In genomic region chr5:176725521-176725920, GRCh38 we compare ENCODE assay signal across 17 cellular contexts.
DNase-seq lines count a peak whose midpoint lies in the region; ATAC-seq and TF ChIP-seq lines count a peak whose summit lies in the region.
"Had no signal": no experiment of that assay in that cellular context is flagged by ENCODE, and none has a peak within 500 bp of the region (broad histone marks: within the 10 kb centered on the region; RNA-seq: fewer than 3 reads in every experiment).

No MANE protein-coding gene starts in this region.

- no peaks in the 10 kb centered on the region for H3K23me2 ChIP-seq in H9 (ENCODE audit: insufficient read length, low read depth, low read length, poor library complexity, severe bottlenecking)

- H3K36me3 ChIP-seq in neural progenitor cell (no peaks in the 10 kb centered on the region), ovary (no peaks in the 10 kb centered on the region)
- H3K36me3 ChIP-seq: lower lobe of right lung had no signal

- DNase-seq in H9 = no peak
- DNase-seq in NCI-H146 treated with DMSO at 0.1 percent for 48 hours (lab: John Stamatoyannopoulos, UW; ENCODE audit: unreplicated experiment) = peak; percentile 15
- DNase-seq in WTC11 (ENCODE audit: low spot score) = no peak
- DNase-seq in neural progenitor cell (ENCODE audit: low spot score) = peak; percentile 62
- DNase-seq in effector CD4-positive, alpha-beta T cell = no peak
- DNase-seq in ovary = no peak
- DNase-seq: activated CD4-positive, alpha-beta T cell treated with anti-CD3 and anti-CD28 coated beads for 36 hours; activated CD8-positive, alpha-beta memory T cell treated with anti-CD3 and anti-CD28 coated beads, Interleukin-2, amount 50 U/mL, for 4 hours; activated gamma-delta T cell treated with Interleukin-2 at 50 U/mL for 16 hours; central memory CD4-positive, alpha-beta T cell; effector CD8-positive, alpha-beta T cell; glutamatergic neuron; lower lobe of right lung; NCI-H1694 treated with DMSO at 0.1 percent for 48 hours had no signal

- TF ChIP-seq EP300 in ovary (IDR thresholded peaks at IDR 0.05) = no peak

- no peak overlapping the region for H4K8ac ChIP-seq in H9 (replicated peaks; ENCODE audit: insufficient read length, low read depth, low read length)

- no peak overlapping the region for H3K4me2 ChIP-seq in H9 (ENCODE audit: insufficient read depth, insufficient read length, low read length)
- peak overlapping the region; percentile 71 for H3K4me2 ChIP-seq in neural progenitor cell
- H3K4me2 ChIP-seq: smooth muscle cell had no signal

- H3K4me1 ChIP-seq in H9 (ENCODE audit: insufficient read depth, low read length) (peaks cover 3% of the 10 kb centered on the region; the same call in 1 of the 2 replicates), neural progenitor cell (peaks cover 46% of the 10 kb centered on the region), ovary (ENCODE audit: insufficient read depth) (no peaks in the 10 kb centered on the region)
- H3K4me1 ChIP-seq: lower lobe of right lung had no signal

- no CpG with 5 or more reads among the region's 8 CpGs for WGBS in H9 (ENCODE audit: extremely low coverage, insufficient read length, low lambda C conversion rate)
- 15 to 44% (median 18%) methylated on average over 8 of the region's 8 CpGs for WGBS in ovary, 3 donors

- no peak overlapping the region for H2BK20ac ChIP-seq in H9 (ENCODE audit: low read depth, low read length, poor library complexity, severe bottlenecking)

- H2BK5ac ChIP-seq in H9 (ENCODE audit: insufficient read length, low read length) = no peak overlapping the region

- H3K4me3 ChIP-seq in neural progenitor cell (no peak overlapping the region), ovary (no peak overlapping the region)
- H3K4me3 ChIP-seq: lower lobe of right lung, smooth muscle cell had no signal

- no peak overlapping the region for H2BK120ac ChIP-seq in H9 (ENCODE audit: low read depth, low read length, poor library complexity, severe bottlenecking)

- TF ChIP-seq CTCF in H9 (conservative IDR thresholded peaks at IDR 0.05) (no peak), WTC11 (IDR thresholded peaks at IDR 0.05) (no peak), neural progenitor cell (IDR thresholded peaks at IDR 0.05) (no peak), ovary (IDR thresholded peaks at IDR 0.05) (no peak)

- no peaks in the 10 kb centered on the region for H3K79me1 ChIP-seq in H9 (ENCODE audit: insufficient read depth, low read depth, low read length, poor library complexity, severe bottlenecking)

- H3K36me3 Mint-ChIP-seq in H9 (ENCODE audit: insufficient read depth in 1 of 3, low read depth in 3 of 3) (no peaks in the 10 kb centered on the region), WTC11 (no peaks in the 10 kb centered on the region), neural progenitor cell (no peaks in the 10 kb centered on the region)
- no peaks in the 10 kb centered on the region for H3K36me3 Mint-ChIP-seq in stimulated activated memory B cell treated with anti-CD40 and anti-IgM and Interleukin-4, amounts not matched to agents 10 μg/mL and 1 μg/mL and 100 μg/mL, for 72 hours

- H3K27ac ChIP-seq in H9 (ENCODE audit: insufficient read length, low read depth, low read length) (no peak overlapping the region), neural progenitor cell (no peak overlapping the region), ovary (no peak overlapping the region)
- H3K27ac ChIP-seq: lower lobe of right lung had no signal

- H4K5ac ChIP-seq in H9 (ENCODE audit: insufficient read length, low read depth, low read length) = no peak overlapping the region

- H3K4ac ChIP-seq in H9 (ENCODE audit: low read depth, low read length) = no peak overlapping the region

- H3K4me1 Mint-ChIP-seq in H9 (peaks cover 29 to 49% of the 10 kb centered on the region in 2 experiments), WTC11 (peaks cover 30% of the 10 kb centered on the region), neural progenitor cell (peaks cover 37% of the 10 kb centered on the region)
- H3K4me1 Mint-ChIP-seq in stimulated activated memory B cell treated with anti-CD40 and anti-IgM and Interleukin-4, amounts not matched to agents 10 μg/mL and 1 μg/mL and 100 μg/mL, for 72 hours = peaks cover 6% of the 10 kb centered on the region
- H3K4me1 Mint-ChIP-seq: activated CD4-positive, alpha-beta T cell treated with anti-CD3 and anti-CD28 coated beads for 36 hours had no signal

- no peak overlapping the region for H2BK15ac ChIP-seq in H9 (ENCODE audit: low read depth, low read length)

- no peak overlapping the region for H4K91ac ChIP-seq in H9 (ENCODE audit: insufficient read length, low read depth, low read length)

- H2AFZ ChIP-seq in H9 (ENCODE audit: low read length) (no peak overlapping the region), neural progenitor cell (replicated peaks) (peak overlapping the region; percentile 78)

- CTCF ChIA-PET in WTC11 (lab: Charles Lee) = interaction anchor here (0.8 to 3.5 kb wide), 4 partner anchors 24 to 64 kb away, joined by 3 to 31 read pairs (median 10); no protein-coding TSS in a partner anchor

- H3K9me3 Mint-ChIP-seq in H9 (no peaks in the 10 kb centered on the region), WTC11 (no peaks in the 10 kb centered on the region), neural progenitor cell (no peaks in the 10 kb centered on the region)
- H3K9me3 Mint-ChIP-seq in stimulated activated memory B cell treated with anti-CD40 and anti-IgM and Interleukin-4, amounts not matched to agents 10 μg/mL and 1 μg/mL and 100 μg/mL, for 72 hours = no peaks in the 10 kb centered on the region

- H3K4me3 Mint-ChIP-seq in H9 (peak overlapping the region in 1 of 2 experiments; percentile 30; a peak in 1 of 5 replicates), WTC11 (no peak overlapping the region), neural progenitor cell (no peak overlapping the region)
- no peak overlapping the region for H3K4me3 Mint-ChIP-seq in stimulated activated memory B cell treated with anti-CD40 and anti-IgM and Interleukin-4, amounts not matched to agents 10 μg/mL and 1 μg/mL and 100 μg/mL, for 72 hours
- H3K4me3 Mint-ChIP-seq: activated CD4-positive, alpha-beta T cell treated with anti-CD3 and anti-CD28 coated beads for 36 hours had no signal

- H4K20me1 ChIP-seq in H9 (ENCODE audit: control insufficient read depth, insufficient read depth, insufficient read length) (no peaks in the 10 kb centered on the region), neural progenitor cell (ENCODE audit: low read depth) (no peaks in the 10 kb centered on the region)

- POLR2A ChIA-PET in WTC11 (lab: Charles Lee) = no interaction called here

- H3K79me2 ChIP-seq in H9 (ENCODE audit: insufficient read depth, low read length) (no peaks in the 10 kb centered on the region), neural progenitor cell (ENCODE audit: low read depth) (no peaks in the 10 kb centered on the region)

- no peak overlapping the region for H2BK12ac ChIP-seq in H9 (ENCODE audit: insufficient read length, low read depth, low read length)

- H3F3A ChIP-seq in neural progenitor cell (ENCODE audit: low read depth) = peaks cover 16% of the 10 kb centered on the region

- H3K27ac Mint-ChIP-seq in H9 = no peak overlapping the region
- H3K27ac Mint-ChIP-seq in WTC11 = no peak overlapping the region
- no peak overlapping the region for H3K27ac Mint-ChIP-seq in neural progenitor cell
- no peak overlapping the region for H3K27ac Mint-ChIP-seq in stimulated activated memory B cell treated with anti-CD40 and anti-IgM and Interleukin-4, amounts not matched to agents 10 μg/mL and 1 μg/mL and 100 μg/mL, for 72 hours
- H3K27ac Mint-ChIP-seq: activated CD4-positive, alpha-beta T cell treated with anti-CD3 and anti-CD28 coated beads for 36 hours had no signal

- no peak overlapping the region for H3K23ac ChIP-seq in H9 (ENCODE audit: insufficient read length, low read depth, low read length)

- no peak overlapping the region for H3K9ac ChIP-seq in H9 (ENCODE audit: extremely low read depth, insufficient read length, low read length)
- H3K9ac ChIP-seq in neural progenitor cell = no peak overlapping the region

- H3K56ac ChIP-seq in H9 (ENCODE audit: insufficient read length, low read depth, low read length) = no peak overlapping the region

- H2AK5ac ChIP-seq in H9 (ENCODE audit: insufficient read length, low read length) = no peak overlapping the region

- no peak overlapping the region for H3K14ac ChIP-seq in H9 (ENCODE audit: insufficient read depth, low read length)

- H3T11ph ChIP-seq in H9 (ENCODE audit: low read length) = no peak overlapping the region

- H3K27me3 Mint-ChIP-seq in H9 (ENCODE audit: low read depth) = peaks cover 14% of the 10 kb centered on the region
- H3K27me3 Mint-ChIP-seq in WTC11 (ENCODE audit: low read depth) = peaks cover 3% of the 10 kb centered on the region; the same call in 1 of the 2 replicates
- H3K27me3 Mint-ChIP-seq in neural progenitor cell (ENCODE audit: insufficient read depth, low read depth) = peaks cover 10% of the 10 kb centered on the region
- H3K27me3 Mint-ChIP-seq in stimulated activated memory B cell treated with anti-CD40 and anti-IgM and Interleukin-4, amounts not matched to agents 10 μg/mL and 1 μg/mL and 100 μg/mL, for 72 hours = peaks cover 89% of the 10 kb centered on the region

- H3K18ac ChIP-seq in H9 (ENCODE audit: insufficient read length, low read depth, low read length) = peak overlapping the region; percentile 37

- no peak for TF ChIP-seq POLR2A in ovary (IDR thresholded peaks at IDR 0.05)

- ATAC-seq in WTC11 = peak; percentile 25
- ATAC-seq in stimulated activated memory B cell treated with anti-CD40 and anti-IgM and Interleukin-4, amounts not matched to agents 10 μg/mL and 1 μg/mL and 100 μg/mL, for 72 hours = no peak
- ATAC-seq: activated CD4-positive, alpha-beta T cell treated with anti-CD3 and anti-CD28 coated beads for 36 hours; lower lobe of right lung; SK-N-SH treated with all-trans-retinoic acid at 6 μM for 48 hours had no signal

- intact Hi-C loops in ovary (cut with DNase I) = no loop called here

- H3K27me3 ChIP-seq in H9 (ENCODE audit: insufficient read depth, low read length) (no peaks in the 10 kb centered on the region), neural progenitor cell (no peaks in the 10 kb centered on the region), ovary (no peaks in the 10 kb centered on the region)

- H3K9me3 ChIP-seq in H9 (ENCODE audit: control insufficient read depth, low read depth, low read length) (no peaks in the 10 kb centered on the region), neural progenitor cell (ENCODE audit: low read depth) (no peaks in the 10 kb centered on the region), ovary (peaks cover 0 to 3% of the 10 kb centered on the region in 2 donors)
- H3K9me3 ChIP-seq: lower lobe of right lung had no signal

TF ChIP-seq in WTC11, 78 proteins besides CTCF, POLR2A, EP300 and RAD21 (continues in another document):
- TF ChIP-seq TEAD4 (CRISPR knock-in tag; IDR thresholded peaks at IDR 0.05) (no peak), ETV6 (CRISPR knock-in tag; IDR thresholded peaks at IDR 0.05) (no peak), RORB (CRISPR knock-in tag; IDR thresholded peaks at IDR 0.05) (no peak), ZNF396 (CRISPR knock-in tag; IDR thresholded peaks at IDR 0.05; ENCODE audit: borderline replicate concordance) (no peak)

Comparison
In these comparisons a context has a peak if more than half of its experiments do, and no peak if none do; other contexts are left out.
1. DNase-seq: peak in NCI-H146 treated with DMSO at 0.1 percent for 48 hours (single experiment) and neural progenitor cell (single experiment); none in H9 (single experiment), WTC11 (single experiment), effector CD4-positive, alpha-beta T cell (single experiment) and ovary (0 of 5).